In the genomic region with DNA sequence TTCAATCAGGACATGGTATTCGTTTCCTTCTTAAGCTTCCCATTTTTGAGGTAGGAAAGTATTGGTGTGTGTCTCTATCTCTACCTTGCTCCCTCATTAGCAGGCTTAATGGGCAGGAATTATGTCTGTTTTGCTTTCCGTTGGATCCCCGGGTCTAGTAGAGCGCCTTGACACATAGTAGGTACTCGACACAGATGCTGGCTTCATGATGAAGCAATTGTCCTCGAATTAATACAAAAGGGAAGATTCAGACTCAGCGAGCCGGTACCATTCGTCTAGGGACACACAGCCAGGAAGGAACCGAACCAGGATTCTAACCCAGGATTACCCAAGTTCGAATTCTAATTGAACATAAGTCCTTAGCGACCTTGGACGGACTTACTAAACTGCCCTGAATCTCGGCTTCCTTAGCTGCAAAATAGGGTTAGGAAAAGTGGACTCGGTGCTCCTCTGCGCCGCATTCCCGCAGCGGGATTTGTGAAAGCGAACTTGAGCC, we compare ENCODE assay signal across 8 cellular contexts. TPM values are rescaled to one million over a fixed set of nuclear protein-coding genes. Genes with fewer than 3 reads are reported as not detected.
DNase-seq lines count a peak whose midpoint lies in the region; ATAC-seq, FAIRE-seq and TF ChIP-seq lines count a peak whose summit lies in the region.

No MANE protein-coding gene starts in this region.

- peaks cover 74% of the 10 kb centered on the region for H3K4me1 ChIP-seq in BLaER1

- H3K27ac Mint-ChIP-seq in activated naive CD8-positive, alpha-beta T cell treated with anti-CD3 and anti-CD28 coated beads for 36 hours = peak overlapping the region; percentile 100

- peak overlapping the region; percentile 96 for H3K9ac ChIP-seq in BLaER1

- H3K9me3 ChIP-seq in BLaER1 = no peaks in the 10 kb centered on the region

- no peak for FAIRE-seq in frontal cortex (lab: Jason Lieb, UNC)

- H3K36me3 Mint-ChIP-seq in activated naive CD8-positive, alpha-beta T cell treated with anti-CD3 and anti-CD28 coated beads for 36 hours = peaks cover 31% of the 10 kb centered on the region

- peak overlapping the region; percentile 97 for H3K4me3 ChIP-seq in BLaER1
- peak overlapping the region; percentile 60 for H3K4me3 ChIP-seq in kidney epithelial cell (ENCODE audit: low read depth, low read length)

- H3K4me2 ChIP-seq in BLaER1 = peak overlapping the region; percentile 99

- no peak for DNase-seq in activated naive CD8-positive, alpha-beta T cell treated with anti-CD3 and anti-CD28 coated beads for 36 hours
- no peak for DNase-seq in kidney epithelial cell (ENCODE audit: low read depth)
- DNase-seq in frontal cortex (ENCODE audit: low spot score in 2 of 2) = no peak
- no peak for DNase-seq in AML-193 (lab: John Stamatoyannopoulos, UW)
- no peak for DNase-seq in retina

- TF ChIP-seq CTCF in kidney epithelial cell (IDR thresholded peaks at IDR 0.05; ENCODE audit: insufficient read depth, low read length, poor library complexity, severe bottlenecking) = no peak

- peaks cover 49% of the 10 kb centered on the region for H3K4me1 Mint-ChIP-seq in activated naive CD8-positive, alpha-beta T cell treated with anti-CD3 and anti-CD28 coated beads for 36 hours

- peak overlapping the region; percentile 100 for H3K4me3 Mint-ChIP-seq in activated naive CD8-positive, alpha-beta T cell treated with anti-CD3 and anti-CD28 coated beads for 36 hours

- no peaks in the 10 kb centered on the region for H3K9me3 Mint-ChIP-seq in activated naive CD8-positive, alpha-beta T cell treated with anti-CD3 and anti-CD28 coated beads for 36 hours

- H3K36me3 ChIP-seq in BLaER1 (peaks cover 43% of the 10 kb centered on the region), kidney epithelial cell (ENCODE audit: control insufficient read depth, insufficient read depth, low read length) (peaks cover 2% of the 10 kb centered on the region)

- H3K27ac ChIP-seq in BLaER1 = peak overlapping the region; percentile 97
- peak overlapping the region; percentile 87 for H3K27ac ChIP-seq in temporal lobe (ENCODE audit: low read depth, low read length)

- no peaks in the 10 kb centered on the region for H3K27me3 Mint-ChIP-seq in activated naive CD8-positive, alpha-beta T cell treated with anti-CD3 and anti-CD28 coated beads for 36 hours

- H3K27me3 ChIP-seq in BLaER1 (no peaks in the 10 kb centered on the region), kidney epithelial cell (ENCODE audit: control insufficient read depth, insufficient read depth, low read length) (no peaks in the 10 kb centered on the region)

- peak; percentile 4 for ATAC-seq in HG02870 (IDR thresholded peaks at IDR 0.05; ENCODE audit: unreplicated experiment)

- peaks cover 51% of the 10 kb centered on the region for H4K20me1 ChIP-seq in BLaER1

RNA-seq across cellular contexts. Expression of a gene that starts 0.5 kb away (rescaled TPM):
- total RNA-seq in activated naive CD8-positive, alpha-beta T cell treated with anti-CD3 and anti-CD28 coated beads for 36 hours = 10 to 100 TPM; 69.5 TPM
- total RNA-seq in kidney epithelial cell = 134 and 136 TPM in 2 replicates
- 34.9 TPM for total RNA-seq in temporal lobe
- total RNA-seq in frontal cortex = 40.8 TPM

RNA-seq across cellular contexts. Expression of a gene that starts 0.9 kb away (rescaled TPM):
- total RNA-seq in activated naive CD8-positive, alpha-beta T cell treated with anti-CD3 and anti-CD28 coated beads for 36 hours = 10 to 100 TPM; 78.7 to 80.9 TPM
- total RNA-seq in kidney epithelial cell = 40.3 and 56.0 TPM in 2 replicates
- 56.8 TPM for total RNA-seq in temporal lobe
- total RNA-seq in frontal cortex = 63.6 TPM

RNA-seq across cellular contexts. Expression of a gene that starts 36.0 kb away (rescaled TPM):
- under 1 TPM in 1 of 2 experiments, not detected in 1; 0.12 TPM for total RNA-seq in activated naive CD8-positive, alpha-beta T cell treated with anti-CD3 and anti-CD28 coated beads for 36 hours
- not detected in 2 replicates for total RNA-seq in kidney epithelial cell
- 0.74 TPM for total RNA-seq in temporal lobe
- total RNA-seq in frontal cortex = 0.82 TPM

RNA-seq across cellular contexts. Expression of a gene that starts 46.8 kb away (rescaled TPM):
- total RNA-seq in activated naive CD8-positive, alpha-beta T cell treated with anti-CD3 and anti-CD28 coated beads for 36 hours = 1 to 10 TPM; 4.2 to 4.3 TPM
- 6.9 and 8.4 TPM in 2 replicates for total RNA-seq in kidney epithelial cell
- total RNA-seq in temporal lobe = 2.5 TPM
- total RNA-seq in frontal cortex = 5.3 TPM
